ENCODE assay signal across 10 cellular contexts in the genomic region with DNA sequence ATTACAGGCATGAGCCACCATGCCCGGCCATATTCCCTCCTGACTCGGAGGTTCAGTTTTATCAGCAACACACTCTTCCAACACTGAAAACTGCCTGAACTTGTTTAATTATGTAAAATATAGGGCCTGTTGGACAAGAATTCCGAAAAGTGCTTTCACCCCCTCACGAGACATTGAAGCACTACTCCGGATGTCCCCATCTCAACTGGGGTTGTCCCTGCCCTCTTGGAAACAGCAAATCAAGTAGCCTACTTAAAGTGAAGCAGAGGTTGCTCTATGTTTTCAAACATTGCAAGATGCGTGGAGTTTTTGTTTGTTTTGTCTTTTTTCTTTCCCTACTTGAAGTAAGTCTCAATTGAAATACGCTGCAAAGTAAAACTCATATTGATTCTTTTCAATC. TPM values are rescaled to one million over a fixed set of nuclear protein-coding genes. Genes with fewer than 3 reads are reported as not detected.
DNase-seq lines count a peak whose midpoint lies in the region; ATAC-seq, FAIRE-seq and TF ChIP-seq lines count a peak whose summit lies in the region.
"Had no signal": no experiment of that assay in that cellular context is flagged by ENCODE, and none has a peak within 500 bp of the region (broad histone marks: within the 10 kb centered on the region; RNA-seq: fewer than 3 reads in every experiment).

No MANE protein-coding gene starts in this region.

- WGBS in small intestine, 3 donors: 67 to 74% (median 68%) methylated on average over 7 of the region's 7 CpGs

- H2AFZ ChIP-seq in DND-41 (ENCODE audit: low read depth, low read length): no peak overlapping the region

- H3K4me1 ChIP-seq in DND-41 (ENCODE audit: insufficient read depth, low read length) (peaks cover 73% of the 10 kb centered on the region), SJSA1 (replicated peaks) (peaks cover 59% of the 10 kb centered on the region), small intestine (ENCODE audit: control insufficient read depth in 2 of 2, insufficient read depth in 1 of 2, low read depth in 1 of 2, low read length in 1 of 2) (no peaks in the 10 kb centered on the region)
- H3K4me1 ChIP-seq: testis had no signal

- H3K9me3 ChIP-seq in DND-41 (ENCODE audit: insufficient read depth, low read length, severe bottlenecking) (no peaks in the 10 kb centered on the region), SJSA1 (replicated peaks) (no peaks in the 10 kb centered on the region), small intestine (ENCODE audit: control insufficient read depth, low read depth) (no peaks in the 10 kb centered on the region)
- H3K9me3 ChIP-seq: testis had no signal

- no peak for FAIRE-seq in small intestine (lab: Jason Lieb, UNC)

- peak overlapping the region; percentile 65 for H3K4me2 ChIP-seq in DND-41 (ENCODE audit: insufficient read depth, low read length)

- peak; percentile 27; the same call in 2 of the 3 replicates for ATAC-seq in DND-41 (ENCODE audit: insufficient read depth, low read depth)
- ATAC-seq in effector memory CD8-positive, alpha-beta T cell (replicated peaks): peak; percentile 43
- ATAC-seq in HG03175 (IDR thresholded peaks at IDR 0.05; ENCODE audit: unreplicated experiment): no peak

- H3K27ac Mint-ChIP-seq in effector memory CD8-positive, alpha-beta T cell: peak overlapping the region; percentile 95 to 100

- no peaks in the 10 kb centered on the region for H3K27me3 ChIP-seq in DND-41 (ENCODE audit: insufficient read depth, low read length, poor library complexity)
- H3K27me3 ChIP-seq in SJSA1 (replicated peaks): no peaks in the 10 kb centered on the region
- no peaks in the 10 kb centered on the region for H3K27me3 ChIP-seq in small intestine (ENCODE audit: control insufficient read depth in 2 of 2, insufficient read depth in 2 of 2, low read length in 2 of 2)
- H3K27me3 ChIP-seq: testis had no signal

- peaks cover 100% of the 10 kb centered on the region for H3K79me2 ChIP-seq in DND-41 (ENCODE audit: insufficient read depth, low read length)

- peak overlapping the region; percentile 89 for H3K9ac ChIP-seq in DND-41 (ENCODE audit: low read depth, low read length)

- TF ChIP-seq CTCF in DND-41 (IDR thresholded peaks at IDR 0.05; ENCODE audit: borderline replicate concordance, extremely low read depth, low read length, poor library complexity, severe bottlenecking): no peak

- peaks cover 90% of the 10 kb centered on the region for H4K20me1 ChIP-seq in DND-41 (ENCODE audit: insufficient read depth, low read length)

- H3K36me3 ChIP-seq in DND-41 (ENCODE audit: insufficient read depth, low read length): peaks cover 99% of the 10 kb centered on the region
- peaks cover 51% of the 10 kb centered on the region for H3K36me3 ChIP-seq in SJSA1
- H3K36me3 ChIP-seq in small intestine (ENCODE audit: control insufficient read depth in 2 of 2, insufficient read depth in 2 of 2, low read length in 2 of 2): peaks cover 8 to 16% of the 10 kb centered on the region in 2 donors

- peak overlapping the region; percentile 67 for H3K27ac ChIP-seq in DND-41 (ENCODE audit: low read length)
- 0 out of 2 replicates have a peak overlapping the region, but pooled peaks have one; percentile 1 for H3K27ac ChIP-seq in SJSA1
- peak overlapping the region; percentile 11 to 27 for H3K27ac ChIP-seq in small intestine (ENCODE audit: low read depth in 1 of 2, low read length in 1 of 2)
- H3K27ac ChIP-seq: testis had no signal

- peaks cover 60 to 84% of the 10 kb centered on the region in 2 donors for H3K4me1 Mint-ChIP-seq in effector memory CD8-positive, alpha-beta T cell (ENCODE audit: low read depth in 2 of 2)

- DNase-seq in DND-41 (peak; percentile 37), SJSA1 (ENCODE audit: low read depth in 1 of 2, low spot score in 2 of 2) (no peak), small intestine (no peak), NK-92 (lab: John Stamatoyannopoulos, UW; ENCODE audit: unreplicated experiment) (no peak), NCI-H82 treated with DMSO at 0.1 percent for 48 hours (lab: John Stamatoyannopoulos, UW; ENCODE audit: unreplicated experiment) (no peak), AG08395 (ENCODE audit: low spot score) (no peak)
- no peak for DNase-seq in effector memory CD8-positive, alpha-beta T cell
- DNase-seq: NCI-H2107, testis had no signal

- no peaks in the 10 kb centered on the region for H3K27me3 Mint-ChIP-seq in effector memory CD8-positive, alpha-beta T cell

- H3K4me3 ChIP-seq in DND-41 (ENCODE audit: low read depth in 1 of 2, low read length in 2 of 2) (peak overlapping the region; percentile 95 to 96), SJSA1 (no peak overlapping the region), small intestine (ENCODE audit: low read depth in 1 of 2, low read length in 2 of 2) (peak overlapping the region in 1 of 2 donors; percentile 60)
- H3K4me3 ChIP-seq: testis had no signal

- H3K4me3 Mint-ChIP-seq in effector memory CD8-positive, alpha-beta T cell: peak overlapping the region; percentile 100

- peaks cover 97% of the 10 kb centered on the region for H3K36me3 Mint-ChIP-seq in effector memory CD8-positive, alpha-beta T cell (ENCODE audit: insufficient read depth)

- no peaks in the 10 kb centered on the region for H3K9me3 Mint-ChIP-seq in effector memory CD8-positive, alpha-beta T cell

RNA-seq across cellular contexts. Expression of gene PTGER4, which starts 7.6 kb away (rescaled TPM):
- 22.5 and 27.6 TPM in 2 replicates for total RNA-seq in SJSA1 (2014; rRNA removed; shearing (Covaris generic))
- 10 to 100 TPM; 17.2 to 29.7 (median 21.1) TPM for polyA plus RNA-seq in small intestine

Comparison
In these comparisons a context has a peak if more than half of its experiments do, and no peak if none do; other contexts are left out.
1. H3K27ac ChIP-seq: peak in every context shown above with its lines; median percentile 67 in DND-41; 19 in small intestine; 1 in SJSA1.